7 cellular contexts compared by ENCODE assay signal in genomic region chr3:4722103-4722502, GRCh38.
DNase-seq lines count a peak whose midpoint lies in the region; ATAC-seq and TF ChIP-seq lines count a peak whose summit lies in the region.

No MANE protein-coding gene starts in this region.

- no peak overlapping the region for H3K9ac ChIP-seq in HCT116 (ENCODE audit: low read length)

- H3K9me2 ChIP-seq in HCT116 (ENCODE audit: insufficient read depth) = no peaks in the 10 kb centered on the region

- H3K27me3 Mint-ChIP-seq in immature natural killer cell (ENCODE audit: low read depth in 3 of 3) = peaks cover 0 to 3% (median 0%) of the 10 kb centered on the region in 3 donors
- no peaks in the 10 kb centered on the region for H3K27me3 Mint-ChIP-seq in stimulated activated naive CD8-positive, alpha-beta T cell treated with anti-CD3 and anti-CD28 coated beads, Interleukin-15, amount 100 ng/mL, for 72 hours

- no peaks in the 10 kb centered on the region for H3K9me3 ChIP-seq in HCT116 (ENCODE audit: control insufficient read depth in 1 of 2, insufficient read depth in 1 of 2, low read depth in 1 of 2, low read length in 2 of 2)

- peak overlapping the region; percentile 7; the same call in 1 of the 2 replicates for H3K4me2 ChIP-seq in HCT116 (ENCODE audit: low read length)

- intact Hi-C loops in HCT116 (cut with micrococcal nuclease) = loop anchor here (1.0 kb wide), 2 partner anchors 254 to 305 kb away; no protein-coding TSS in a partner anchor

- peak overlapping the region; percentile 75 for H2AFZ ChIP-seq in HCT116 (ENCODE audit: low read depth, low read length, poor library complexity, severe bottlenecking)

- RAD21 ChIA-PET in HCT116 (lab: Charles Lee; ENCODE audit: low non-redundant PET in 1 of 2, low total read pairs in 2 of 2, uncharacterized antibody in 2 of 2, unreplicated experiment in 2 of 2) = no interaction called here

- H3K36me3 Mint-ChIP-seq in immature natural killer cell = peaks cover 11 to 29% (median 16%) of the 10 kb centered on the region in 3 donors

- peak; percentile 43 for DNase-seq in GM10266 (ENCODE audit: extremely low spot score)
- DNase-seq in HCT116 (ENCODE audit: low read depth, low spot score) = peak; percentile 68
- DNase-seq in NCI-H69 (lab: John Stamatoyannopoulos, UW) = peak; percentile 82
- peak; percentile 48 to 59 (median 53) for DNase-seq in immature natural killer cell
- peak in 1 of 2 donors; percentile 25 for DNase-seq in stimulated activated naive CD8-positive, alpha-beta T cell treated with anti-CD3 and anti-CD28 coated beads, Interleukin-15, amount 100 ng/mL, for 72 hours

- no peaks in the 10 kb centered on the region for H4K20me1 ChIP-seq in HCT116 (ENCODE audit: insufficient read depth)

- no peak overlapping the region for H3K27ac ChIP-seq in HCT116 (ENCODE audit: low read depth, low read length)
- peak overlapping the region; percentile 57 for H3K27ac ChIP-seq in angular gyrus (ENCODE audit: low read depth, low read length)

- CTCF ChIA-PET in HCT116 (lab: Charles Lee) = interaction anchor here (0.9 to 1.2 kb wide), 2 partner anchors 257 to 335 kb away, joined by 3 to 4 read pairs; partner anchors contain the start of gene BHLHE40

- TF ChIP-seq CTCF in GM10266 (IDR thresholded peaks at IDR 0.05; ENCODE audit: control insufficient read depth, insufficient read depth, low read depth, missing control alignments) (peak; percentile 55), HCT116 (IDR thresholded peaks at IDR 0.05 in 2 of 3, conservative IDR thresholded peaks at IDR 0.05 in 1 of 3; ENCODE audit: borderline replicate concordance in 1 of 3, insufficient read depth in 1 of 3, low read depth in 2 of 3, low read length in 2 of 3) (peak; percentile 47 to 91 (median 60))

- H3K4me3 Mint-ChIP-seq in immature natural killer cell = no peak overlapping the region
- peak overlapping the region; percentile 26 to 49 for H3K4me3 Mint-ChIP-seq in stimulated activated naive CD8-positive, alpha-beta T cell treated with anti-CD3 and anti-CD28 coated beads, Interleukin-15, amount 100 ng/mL, for 72 hours

- POLR2A ChIA-PET in HCT116 (lab: Charles Lee) = interaction anchor here (1.4 kb wide), 1 partner anchor 257 kb away, joined by 4 read pairs; the partner anchor contains the start of gene BHLHE40

- no peaks in the 10 kb centered on the region for H3K9me3 Mint-ChIP-seq in immature natural killer cell
- no peaks in the 10 kb centered on the region for H3K9me3 Mint-ChIP-seq in stimulated activated naive CD8-positive, alpha-beta T cell treated with anti-CD3 and anti-CD28 coated beads, Interleukin-15, amount 100 ng/mL, for 72 hours

- BruUV-seq in HCT116 (replicated peaks; lab: Mats Ljungman, UMichigan) = no TSS peak

- peaks cover 31 to 34% of the 10 kb centered on the region in 2 donors for H3K4me1 Mint-ChIP-seq in immature natural killer cell
- peaks cover 67% of the 10 kb centered on the region for H3K4me1 Mint-ChIP-seq in stimulated activated naive CD8-positive, alpha-beta T cell treated with anti-CD3 and anti-CD28 coated beads, Interleukin-15, amount 100 ng/mL, for 72 hours

- peak overlapping the region; percentile 23 to 86 (median 78) for H3K27ac Mint-ChIP-seq in immature natural killer cell
- peak overlapping the region; percentile 69 to 84 for H3K27ac Mint-ChIP-seq in stimulated activated naive CD8-positive, alpha-beta T cell treated with anti-CD3 and anti-CD28 coated beads, Interleukin-15, amount 100 ng/mL, for 72 hours

- no peak for TF ChIP-seq POLR2A in HCT116 (IDR thresholded peaks at IDR 0.05; ENCODE audit: borderline replicate concordance, extremely low read depth, insufficient read depth, insufficient read length)

- no peaks in the 10 kb centered on the region for H3K27me3 ChIP-seq in HCT116 (ENCODE audit: insufficient read depth, low read length)

- peak; percentile 97 for TF ChIP-seq RAD21 in HCT116 (IDR thresholded peaks at IDR 0.05; ENCODE audit: low read depth)

- H3K4me3 ChIP-seq in HCT116 (replicated peaks in 1 of 2; ENCODE audit: low read depth in 1 of 2, low read length in 2 of 2) = no peak overlapping the region

- no peaks in the 10 kb centered on the region for H3K79me2 ChIP-seq in HCT116 (ENCODE audit: insufficient read depth, low read length)

- H3K36me3 ChIP-seq in HCT116 (ENCODE audit: control insufficient read depth in 1 of 2, insufficient read depth in 2 of 2, low read length in 2 of 2) = no peaks in the 10 kb centered on the region

- ATAC-seq in HCT116 (peak; percentile 87), HG03520 (IDR thresholded peaks at IDR 0.05; ENCODE audit: unreplicated experiment) (no peak)
- peak; percentile 76 for ATAC-seq in stimulated activated naive CD8-positive, alpha-beta T cell treated with anti-CD3 and anti-CD28 coated beads, Interleukin-15, amount 100 ng/mL, for 72 hours

- H3K4me1 ChIP-seq in HCT116 (ENCODE audit: control insufficient read depth in 1 of 2, insufficient read depth in 2 of 2, low read length in 2 of 2) = peaks cover 16 to 30% of the 10 kb centered on the region in 2 experiments; a peak in 3 of 4 replicates

TF ChIP-seq in HCT116, 20 proteins besides CTCF, POLR2A, EP300 and RAD21 (continues in another document):
- TF ChIP-seq FOSL1 (IDR thresholded peaks at IDR 0.05; ENCODE audit: low read depth) (no peak), JUND (IDR thresholded peaks at IDR 0.05) (no peak), EGR1 (IDR thresholded peaks at IDR 0.05; ENCODE audit: low read depth) (no peak), EZH2 (IDR thresholded peaks at IDR 0.05) (no peak), ATF3 (IDR thresholded peaks at IDR 0.05) (no peak), REST (IDR thresholded peaks at IDR 0.05; ENCODE audit: low read depth) (no peak), POLR2AphosphoS5 (IDR thresholded peaks at IDR 0.05; ENCODE audit: low read depth, low read length) (no peak), SP1 (IDR thresholded peaks at IDR 0.05; ENCODE audit: low read depth) (0 out of 2 replicates have a peak, but pooled peaks have one; percentile 20), CEBPB (IDR thresholded peaks at IDR 0.05; ENCODE audit: low read depth) (no peak), CBX3 (IDR thresholded peaks at IDR 0.05; ENCODE audit: low read depth) (peak; percentile 69), TCF7L2 (IDR thresholded peaks at IDR 0.05; ENCODE audit: borderline replicate concordance, extremely low read depth, insufficient read depth, insufficient read length) (no peak), ZNF274 (IDR thresholded peaks at IDR 0.05; ENCODE audit: low read depth, low read length) (no peak), EZH2phosphoT487 (IDR thresholded peaks at IDR 0.05; ENCODE audit: borderline replicate concordance) (no peak), ELF1 (IDR thresholded peaks at IDR 0.05; ENCODE audit: borderline replicate concordance, low read depth) (no peak), YY1 (IDR thresholded peaks at IDR 0.05; ENCODE audit: extremely low read depth, insufficient replicate concordance, low read depth, low read length) (no peak), SIN3A (IDR thresholded peaks at IDR 0.05; ENCODE audit: low read depth) (no peak), SRF (IDR thresholded peaks at IDR 0.05; ENCODE audit: low read depth) (no peak)
- TF ChIP-seq, protein P1, sequence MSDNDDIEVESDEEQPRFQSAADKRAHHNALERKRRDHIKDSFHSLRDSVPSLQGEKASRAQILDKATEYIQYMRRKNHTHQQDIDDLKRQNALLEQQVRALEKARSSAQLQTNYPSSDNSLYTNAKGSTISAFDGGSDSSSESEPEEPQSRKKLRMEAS (IDR thresholded peaks at IDR 0.05) = peak; percentile 43
- TF ChIP-seq, protein P2, sequence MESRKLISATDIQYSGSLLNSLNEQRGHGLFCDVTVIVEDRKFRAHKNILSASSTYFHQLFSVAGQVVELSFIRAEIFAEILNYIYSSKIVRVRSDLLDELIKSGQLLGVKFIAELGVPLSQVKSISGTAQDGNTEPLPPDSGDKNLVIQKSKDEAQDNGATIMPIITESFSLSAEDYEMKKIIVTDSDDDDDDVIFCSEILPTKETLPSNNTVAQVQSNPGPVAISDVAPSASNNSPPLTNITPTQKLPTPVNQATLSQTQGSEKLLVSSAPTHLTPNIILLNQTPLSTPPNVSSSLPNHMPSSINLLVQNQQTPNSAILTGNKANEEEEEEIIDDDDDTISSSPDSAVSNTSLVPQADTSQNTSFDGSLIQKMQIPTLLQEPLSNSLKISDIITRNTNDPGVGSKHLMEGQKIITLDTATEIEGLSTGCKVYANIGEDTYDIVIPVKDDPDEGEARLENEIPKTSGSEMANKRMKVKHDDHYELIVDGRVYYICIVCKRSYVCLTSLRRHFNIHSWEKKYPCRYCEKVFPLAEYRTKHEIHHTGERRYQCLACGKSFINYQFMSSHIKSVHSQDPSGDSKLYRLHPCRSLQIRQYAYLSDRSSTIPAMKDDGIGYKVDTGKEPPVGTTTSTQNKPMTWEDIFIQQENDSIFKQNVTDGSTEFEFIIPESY (IDR thresholded peaks at IDR 0.05; ENCODE audit: extremely low read depth, insufficient replicate concordance, low read length) = no peak

Comparison
In these comparisons a context has a peak if more than half of its experiments do, and no peak if none do; other contexts are left out.
1. H3K4me3 Mint-ChIP-seq: peak in stimulated activated naive CD8-positive, alpha-beta T cell treated with anti-CD3 and anti-CD28 coated beads, Interleukin-15, amount 100 ng/mL, for 72 hours (2 of 2); none in immature natural killer cell (0 of 5).